In genomic region chr20:2143594-2143993, GRCh38 we compare ENCODE assay signal across 28 cellular contexts.
"Had no signal": no experiment of that assay in that cellular context is flagged by ENCODE, and none has a peak within 500 bp of the region (broad histone marks: within the 10 kb centered on the region; RNA-seq: fewer than 3 reads in every experiment).

No MANE protein-coding gene starts in this region.

- H3K36me3 ChIP-seq: neural progenitor cell had no signal

- H3K4me3 Mint-ChIP-seq: activated CD4-positive, alpha-beta memory T cell treated with anti-CD3 and anti-CD28 coated beads for 36 hours; activated naive CD4-positive, alpha-beta T cell treated with anti-CD3 and anti-CD28 coated beads for 36 hours; activated naive CD8-positive, alpha-beta T cell treated with anti-CD3 and anti-CD28 coated beads, Interleukin-2, amount 10 ng/mL, durations not matched to agents 7 days and 5 days; dendritic cell treated with granulocyte-macrophage colony-stimulating factor and Interleukin-4, amounts not matched to agents 40 ng/mL and 50 ng/mL, for 4 days; endodermal cell; memory B cell; naive thymus-derived CD8-positive, alpha-beta T cell; neural progenitor cell; stimulated activated naive CD8-positive, alpha-beta T cell treated with anti-CD3 and anti-CD28 coated beads, Interleukin-15, Interleukin-2, amounts not matched to agents 100 ng/mL and 50 ng/mL, for 24 hours; T-helper 1 cell treated with Interleukin-12 subunit alpha and Interleukin-12 subunit beta and Interleukin-4 antibody, amounts not matched to agents 30 μg/mL and 1 μg/mL, for 36 hours had no signal

- H3K36me3 Mint-ChIP-seq: activated naive CD8-positive, alpha-beta T cell treated with anti-CD3 and anti-CD28 coated beads, Interleukin-2, amount 10 ng/mL, durations not matched to agents 7 days and 5 days had no signal

- H3K27me3 ChIP-seq: esophagus muscularis mucosa, foreskin keratinocyte, hepatocyte, neural progenitor cell, thyroid gland had no signal

- H3K27ac Mint-ChIP-seq: activated CD4-positive, alpha-beta memory T cell treated with anti-CD3 and anti-CD28 coated beads for 36 hours; activated naive CD4-positive, alpha-beta T cell treated with anti-CD3 and anti-CD28 coated beads for 36 hours; activated naive CD8-positive, alpha-beta T cell treated with anti-CD3 and anti-CD28 coated beads, Interleukin-2, amount 10 ng/mL, durations not matched to agents 7 days and 5 days; dendritic cell treated with granulocyte-macrophage colony-stimulating factor and Interleukin-4, amounts not matched to agents 40 ng/mL and 50 ng/mL, for 4 days; memory B cell; neural progenitor cell; T-helper 1 cell treated with Interleukin-12 subunit alpha and Interleukin-12 subunit beta and Interleukin-4 antibody, amounts not matched to agents 30 μg/mL and 1 μg/mL, for 36 hours had no signal

- H3K9me3 Mint-ChIP-seq: activated CD4-positive, alpha-beta memory T cell treated with anti-CD3 and anti-CD28 coated beads for 36 hours; activated naive CD4-positive, alpha-beta T cell treated with anti-CD3 and anti-CD28 coated beads for 36 hours; activated naive CD8-positive, alpha-beta T cell treated with anti-CD3 and anti-CD28 coated beads, Interleukin-2, amount 10 ng/mL, durations not matched to agents 7 days and 5 days; dendritic cell treated with granulocyte-macrophage colony-stimulating factor and Interleukin-4, amounts not matched to agents 40 ng/mL and 50 ng/mL, for 4 days; endodermal cell; memory B cell; naive thymus-derived CD8-positive, alpha-beta T cell; neural progenitor cell; stimulated activated naive CD8-positive, alpha-beta T cell treated with anti-CD3 and anti-CD28 coated beads, Interleukin-15, Interleukin-2, amounts not matched to agents 100 ng/mL and 50 ng/mL, for 24 hours; T-helper 1 cell treated with Interleukin-12 subunit alpha and Interleukin-12 subunit beta and Interleukin-4 antibody, amounts not matched to agents 30 μg/mL and 1 μg/mL, for 36 hours had no signal

- H3K27me3 Mint-ChIP-seq: activated CD4-positive, alpha-beta memory T cell treated with anti-CD3 and anti-CD28 coated beads for 36 hours; activated naive CD8-positive, alpha-beta T cell treated with anti-CD3 and anti-CD28 coated beads, Interleukin-2, amount 10 ng/mL, durations not matched to agents 7 days and 5 days; dendritic cell treated with granulocyte-macrophage colony-stimulating factor and Interleukin-4, amounts not matched to agents 40 ng/mL and 50 ng/mL, for 4 days; memory B cell; naive thymus-derived CD8-positive, alpha-beta T cell; stimulated activated naive CD8-positive, alpha-beta T cell treated with anti-CD3 and anti-CD28 coated beads, Interleukin-15, Interleukin-2, amounts not matched to agents 100 ng/mL and 50 ng/mL, for 24 hours had no signal

- H3K4me3 ChIP-seq: esophagus muscularis mucosa, hepatocyte, neural progenitor cell, psoas muscle, thyroid gland had no signal

- ATAC-seq: foreskin keratinocyte; naive thymus-derived CD8-positive, alpha-beta T cell; psoas muscle had no signal

- H3K4me1 ChIP-seq: foreskin keratinocyte had no signal

- H3K27ac ChIP-seq: esophagus muscularis mucosa, foreskin keratinocyte, hepatocyte, neural progenitor cell, parathyroid adenoma, thyroid gland, VCaP had no signal

- DNase-seq: activated CD4-positive, alpha-beta memory T cell treated with anti-CD3 and anti-CD28 coated beads for 36 hours; activated CD4-positive, alpha-beta T cell treated with anti-CD3 and anti-CD28 coated beads for 48 hours; activated CD8-positive, alpha-beta memory T cell treated with anti-CD3 and anti-CD28 coated beads, Interleukin-2, amount 50 U/mL, for 4 hours; activated effector memory CD4-positive, alpha-beta T cell treated with Interleukin-2 at 50 U/mL for 16 hours; activated naive CD4-positive, alpha-beta T cell treated with anti-CD3 and anti-CD28 coated beads for 36 hours; activated naive CD8-positive, alpha-beta T cell treated with anti-CD3 and anti-CD28 coated beads, Interleukin-2, amount 10 ng/mL, durations not matched to agents 7 days and 5 days; activated T-cell treated with anti-CD3 and anti-CD28 coated beads, Interleukin-2, amount 50 U/mL, for 48 hours; central memory CD4-positive, alpha-beta T cell; endodermal cell; foreskin keratinocyte; islet precursor cell; midbrain; naive thymus-derived CD8-positive, alpha-beta T cell; occipital lobe; psoas muscle; SK-N-SH; SW 1271; T-helper 9 cell; thyroid gland had no signal

- H3K9me3 ChIP-seq: esophagus muscularis mucosa, psoas muscle, SK-N-SH, thyroid gland had no signal
